ENCODE assay signal across 17 cellular contexts in genomic region chr9:75000835-75001234, GRCh38. TPM values are rescaled to one million over a fixed set of nuclear protein-coding genes. Genes with fewer than 3 reads are reported as not detected.
A peak's percentile ranks its signal among the peaks of the same experiment; 100 is the strongest.
DNase-seq lines count a peak whose midpoint lies in the region; ATAC-seq and TF ChIP-seq lines count a peak whose summit lies in the region.
"Had no signal": no experiment of that assay in that cellular context is flagged by ENCODE, and none has a peak within 500 bp of the region (broad histone marks: within the 10 kb centered on the region; RNA-seq: fewer than 3 reads in every experiment).

No MANE protein-coding gene starts in this region.

- ATAC-seq in GM19324 (IDR thresholded peaks at IDR 0.05; ENCODE audit: low FRiP score, unreplicated experiment) = peak; percentile 54
- ATAC-seq in HG02642 (IDR thresholded peaks at IDR 0.05; ENCODE audit: poor library complexity, unreplicated experiment) = peak; percentile 76
- ATAC-seq in HG03342 (IDR thresholded peaks at IDR 0.05; ENCODE audit: unreplicated experiment) = peak; percentile 55
- ATAC-seq in activated CD8-positive, alpha-beta T cell treated with anti-CD3 and anti-CD28 coated beads, Interleukin-2, amount 10 ng/mL, durations not matched to agents 7 days and 5 days = no peak
- ATAC-seq: left cardiac atrium had no signal

- TF ChIP-seq CTCF in GM12865 (IDR thresholded peaks at IDR 0.05; ENCODE audit: insufficient read depth, low read depth, low read length, missing control alignments) = no peak

- H3K27me3 Mint-ChIP-seq in activated CD8-positive, alpha-beta T cell treated with anti-CD3 and anti-CD28 coated beads, Interleukin-2, amount 10 ng/mL, durations not matched to agents 7 days and 5 days (ENCODE audit: low read depth) = no peaks in the 10 kb centered on the region
- H3K27me3 Mint-ChIP-seq: activated naive CD8-positive, alpha-beta T cell treated with anti-CD3 and anti-CD28 coated beads, Interleukin-2, amount 10 ng/mL, durations not matched to agents 7 days and 5 days had no signal

- H3K9me3 Mint-ChIP-seq in activated CD8-positive, alpha-beta T cell treated with anti-CD3 and anti-CD28 coated beads, Interleukin-2, amount 10 ng/mL, durations not matched to agents 7 days and 5 days (ENCODE audit: insufficient read depth) = no peaks in the 10 kb centered on the region
- H3K9me3 Mint-ChIP-seq: activated naive CD8-positive, alpha-beta T cell treated with anti-CD3 and anti-CD28 coated beads, Interleukin-2, amount 10 ng/mL, durations not matched to agents 7 days and 5 days had no signal

- H3K4me3 Mint-ChIP-seq in activated CD8-positive, alpha-beta T cell treated with anti-CD3 and anti-CD28 coated beads, Interleukin-2, amount 10 ng/mL, durations not matched to agents 7 days and 5 days = no peak overlapping the region
- H3K4me3 Mint-ChIP-seq: activated naive CD8-positive, alpha-beta T cell treated with anti-CD3 and anti-CD28 coated beads, Interleukin-2, amount 10 ng/mL, durations not matched to agents 7 days and 5 days had no signal

- CTCF ChIA-PET in activated CD8-positive, alpha-beta T cell treated with anti-CD3 and anti-CD28 coated beads, Interleukin-2, amount 10 ng/mL, durations not matched to agents 7 days and 5 days (lab: Charles Lee) = interaction anchor here (1.1 to 10.3 kb wide), 6 partner anchors 13 to 225 kb away, joined by 3 to 158 read pairs (median 6); partner anchors contain the start of gene C9orf40

- POLR2A ChIA-PET in activated CD8-positive, alpha-beta T cell treated with anti-CD3 and anti-CD28 coated beads, Interleukin-2, amount 10 ng/mL, durations not matched to agents 7 days and 5 days (lab: Charles Lee) = no interaction called here

- peaks cover 7% of the 10 kb centered on the region for H3K36me3 Mint-ChIP-seq in activated CD8-positive, alpha-beta T cell treated with anti-CD3 and anti-CD28 coated beads, Interleukin-2, amount 10 ng/mL, durations not matched to agents 7 days and 5 days (ENCODE audit: low read depth)

- no peak overlapping the region for H3K27ac Mint-ChIP-seq in activated CD8-positive, alpha-beta T cell treated with anti-CD3 and anti-CD28 coated beads, Interleukin-2, amount 10 ng/mL, durations not matched to agents 7 days and 5 days
- H3K27ac Mint-ChIP-seq: activated naive CD8-positive, alpha-beta T cell treated with anti-CD3 and anti-CD28 coated beads, Interleukin-2, amount 10 ng/mL, durations not matched to agents 7 days and 5 days had no signal

- no peak overlapping the region for H3K4me3 ChIP-seq in GM12865 (ENCODE audit: low read depth, low read length)
- H3K4me3 ChIP-seq: A549, spleen, transverse colon had no signal

- no peak overlapping the region for H3K27ac ChIP-seq in caudate nucleus (ENCODE audit: low read depth, low read length)
- H3K27ac ChIP-seq: A549, parathyroid adenoma, spleen had no signal

- H3K4me1 Mint-ChIP-seq in activated CD8-positive, alpha-beta T cell treated with anti-CD3 and anti-CD28 coated beads, Interleukin-2, amount 10 ng/mL, durations not matched to agents 7 days and 5 days (ENCODE audit: low read depth) = no peaks in the 10 kb centered on the region

- peak; percentile 41 for DNase-seq in GM12865 (ENCODE audit: low read depth)
- no peak for DNase-seq in caudate nucleus (lab: John Stamatoyannopoulos, UW)
- no peak for DNase-seq in stimulated activated CD4-positive, alpha-beta T cell treated with anti-CD3 and anti-CD28 coated beads, Interleukin-1b, Interleukin-23, amount 100 ng/mL, for 48 hours
- DNase-seq in NCI-H1048 (lab: John Stamatoyannopoulos, UW) = no peak
- DNase-seq in activated CD8-positive, alpha-beta T cell treated with anti-CD3 and anti-CD28 coated beads, Interleukin-2, amount 10 ng/mL, durations not matched to agents 7 days and 5 days = no peak
- DNase-seq: activated naive CD8-positive, alpha-beta T cell treated with anti-CD3 and anti-CD28 coated beads, Interleukin-2, amount 10 ng/mL, durations not matched to agents 7 days and 5 days; Caco-2; head of caudate nucleus; left cardiac atrium; NCI-H345; spleen; transverse colon had no signal

RNA-seq across cellular contexts. Expression of gene CARNMT1, which starts 27.3 kb away (rescaled TPM):
- 10 to 100 TPM; 30.9 to 34.0 TPM for total RNA-seq in activated CD8-positive, alpha-beta T cell treated with anti-CD3 and anti-CD28 coated beads, Interleukin-2, amount 10 ng/mL, durations not matched to agents 7 days and 5 days

RNA-seq across cellular contexts. Expression of gene C9orf40, which starts 48.1 kb away (rescaled TPM):
- 10 to 100 TPM; 22.9 TPM for total RNA-seq in activated CD8-positive, alpha-beta T cell treated with anti-CD3 and anti-CD28 coated beads, Interleukin-2, amount 10 ng/mL, durations not matched to agents 7 days and 5 days
